ENCODE assay signal across 28 cellular contexts in genomic region chr14:23763394-23763793, GRCh38.
"Had no signal": no experiment of that assay in that cellular context is flagged by ENCODE, and none has a peak within 500 bp of the region (broad histone marks: within the 10 kb centered on the region; RNA-seq: fewer than 3 reads in every experiment).

No MANE protein-coding gene starts in this region.

- H3K4me1 ChIP-seq: esophagus squamous epithelium, gastrocnemius medialis, heart right ventricle, left lung, lower lobe of right lung had no signal

- FAIRE-seq: colon, endometrium, islet of Langerhans, keratinocyte had no signal

- H3K9me3 ChIP-seq: esophagus squamous epithelium, gastrocnemius medialis, left lung, lower lobe of right lung, mucosa of descending colon had no signal

- DNase-seq: dermis blood vessel endothelial cell; dorsolateral prefrontal cortex; effector CD4-positive, alpha-beta T cell; effector memory CD8-positive, alpha-beta T cell; endodermal cell; erythroblast; esophagus squamous epithelium; foreskin fibroblast; foreskin melanocyte; gastrocnemius medialis; glutamatergic neuron; head of caudate nucleus; heart right ventricle; hippocampal formation; left colon; left lung; left ventricle myocardium superior; lower lobe of right lung; mesenchymal stem cell; mucosa of descending colon; naive B cell had no signal

- H3K36me3 ChIP-seq: esophagus squamous epithelium, gastrocnemius medialis, heart right ventricle, left lung, lower lobe of right lung had no signal

- ATAC-seq: effector memory CD8-positive, alpha-beta T cell; esophagus mucosa; gastrocnemius medialis; heart right ventricle; left colon; left lung; left ventricle myocardium superior; lower lobe of right lung; mucosa of descending colon had no signal

- H3K27ac ChIP-seq: coronary artery, dorsolateral prefrontal cortex, epithelial cell of prostate, esophagus squamous epithelium, gastrocnemius medialis, heart right ventricle, left lung, lower lobe of right lung had no signal

- H3K27me3 ChIP-seq: dorsolateral prefrontal cortex, esophagus squamous epithelium, gastrocnemius medialis, left lung had no signal

- H3K4me3 ChIP-seq: coronary artery, dorsolateral prefrontal cortex, esophagus squamous epithelium, gastrocnemius medialis, heart right ventricle, left lung, lower lobe of right lung, mucosa of descending colon had no signal
